In the genomic region with DNA sequence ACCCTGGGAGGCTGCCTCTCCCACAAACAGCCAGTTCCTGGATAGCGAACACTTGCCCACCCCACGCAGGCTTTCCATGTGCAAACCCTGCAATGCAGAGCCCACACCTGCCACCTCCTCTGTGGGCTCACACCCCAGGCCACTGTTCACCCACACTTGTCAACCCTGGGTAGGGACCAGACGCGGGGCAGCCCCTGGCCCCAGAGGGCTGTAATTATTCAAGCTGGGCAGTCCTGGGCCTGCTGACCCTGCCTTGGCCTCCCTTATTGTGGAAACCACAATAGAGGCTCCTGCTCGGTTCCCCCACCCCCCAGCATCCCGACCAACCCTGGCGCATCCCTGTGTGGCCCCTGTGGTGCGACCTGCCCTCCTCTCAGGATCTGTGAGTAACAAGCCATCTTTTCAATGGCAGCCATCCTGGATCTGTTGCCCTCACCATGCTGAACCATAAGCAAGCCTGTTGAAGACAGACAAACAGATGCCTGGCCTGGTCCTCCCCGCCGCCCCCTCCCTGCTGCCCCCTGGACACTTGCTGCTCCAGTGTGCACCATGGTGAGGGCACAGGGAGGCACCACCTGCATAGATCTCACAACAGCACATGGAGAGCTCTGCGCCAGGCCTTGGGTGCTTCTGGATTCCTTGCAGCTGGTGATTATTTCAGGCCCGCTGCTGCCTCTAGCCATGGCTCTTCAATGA, we compare ENCODE assay signal across 1 cellular context.
TF ChIP-seq lines count a peak whose summit lies in the region.

No MANE protein-coding gene starts in this region.

TF ChIP-seq in H1, 55 proteins besides CTCF, POLR2A, EP300 and RAD21:
- TF ChIP-seq ZNF274 (IDR thresholded peaks at IDR 0.05; ENCODE audit: borderline replicate concordance, extremely low read depth, low read length) (no peak), TBP (IDR thresholded peaks at IDR 0.05; ENCODE audit: low read depth, low read length) (no peak), YY1 (IDR thresholded peaks at IDR 0.05; ENCODE audit: low read depth, low read length) (0 out of 2 replicates have a peak, but pooled peaks have one; percentile 7), KDM5A (IDR thresholded peaks at IDR 0.05; ENCODE audit: low read length) (no peak)
- TF ChIP-seq, protein P1, sequence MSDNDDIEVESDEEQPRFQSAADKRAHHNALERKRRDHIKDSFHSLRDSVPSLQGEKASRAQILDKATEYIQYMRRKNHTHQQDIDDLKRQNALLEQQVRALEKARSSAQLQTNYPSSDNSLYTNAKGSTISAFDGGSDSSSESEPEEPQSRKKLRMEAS (IDR thresholded peaks at IDR 0.05): no peak
- TF ChIP-seq, protein P2, sequence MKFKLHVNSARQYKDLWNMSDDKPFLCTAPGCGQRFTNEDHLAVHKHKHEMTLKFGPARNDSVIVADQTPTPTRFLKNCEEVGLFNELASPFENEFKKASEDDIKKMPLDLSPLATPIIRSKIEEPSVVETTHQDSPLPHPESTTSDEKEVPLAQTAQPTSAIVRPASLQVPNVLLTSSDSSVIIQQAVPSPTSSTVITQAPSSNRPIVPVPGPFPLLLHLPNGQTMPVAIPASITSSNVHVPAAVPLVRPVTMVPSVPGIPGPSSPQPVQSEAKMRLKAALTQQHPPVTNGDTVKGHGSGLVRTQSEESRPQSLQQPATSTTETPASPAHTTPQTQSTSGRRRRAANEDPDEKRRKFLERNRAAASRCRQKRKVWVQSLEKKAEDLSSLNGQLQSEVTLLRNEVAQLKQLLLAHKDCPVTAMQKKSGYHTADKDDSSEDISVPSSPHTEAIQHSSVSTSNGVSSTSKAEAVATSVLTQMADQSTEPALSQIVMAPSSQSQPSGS (IDR thresholded peaks at IDR 0.05; ENCODE audit: low read length): no peak
